15 cellular contexts compared by ENCODE assay signal in genomic region chrX:103357871-103358270, GRCh38. TPM values are rescaled to one million over a fixed set of nuclear protein-coding genes. Genes with fewer than 3 reads are reported as not detected.
DNase-seq lines count a peak whose midpoint lies in the region; ATAC-seq, FAIRE-seq and TF ChIP-seq lines count a peak whose summit lies in the region.
"Had no signal": no experiment of that assay in that cellular context is flagged by ENCODE, and none has a peak within 500 bp of the region (broad histone marks: within the 10 kb centered on the region; RNA-seq: fewer than 3 reads in every experiment).

No MANE protein-coding gene starts in this region.

- peaks cover 14% of the 10 kb centered on the region for H3K4me1 Mint-ChIP-seq in activated naive CD4-positive, alpha-beta T cell treated with anti-CD3 and anti-CD28 coated beads, Interleukin-2, amount 50 U/mL, for 24 hours

- H3K9ac ChIP-seq in kidney (ENCODE audit: low read length in 2 of 2), result no peak overlapping the region

- H3K36me3 Mint-ChIP-seq in activated naive CD4-positive, alpha-beta T cell treated with anti-CD3 and anti-CD28 coated beads, Interleukin-2, amount 50 U/mL, for 24 hours, result no peaks in the 10 kb centered on the region
- H3K36me3 Mint-ChIP-seq in activated naive CD4-positive, alpha-beta T cell treated with anti-CD3 and anti-CD28 coated beads, Interleukin-2, amount 50 U/mL, for 72 hours, result no peaks in the 10 kb centered on the region
- H3K36me3 Mint-ChIP-seq: memory B cell had no signal

- no peak for DNase-seq in activated naive CD4-positive, alpha-beta T cell treated with anti-CD3 and anti-CD28 coated beads, Interleukin-2, amount 50 U/mL, for 72 hours (ENCODE audit: low spot score in 2 of 2)
- DNase-seq in brain microvascular endothelial cell, result no peak
- no peak for DNase-seq in kidney
- no peak for DNase-seq in tibial nerve (ENCODE audit: low spot score in 2 of 2)
- DNase-seq in HUDEP-2 (lab: John Stamatoyannopoulos, UW; ENCODE audit: unreplicated experiment in 76 of 76), result no peak
- no peak for DNase-seq in NCI-H2196 treated with DMSO at 0.1 percent for 48 hours (lab: John Stamatoyannopoulos, UW; ENCODE audit: unreplicated experiment)
- no peak for DNase-seq in NCI-H82 treated with DMSO at 0.1 percent for 48 hours (lab: John Stamatoyannopoulos, UW; ENCODE audit: unreplicated experiment)
- DNase-seq: activated CD4-positive, alpha-beta memory T cell treated with anti-CD3 and anti-CD28 coated beads, Interleukin-2, amount 10 ng/mL, durations not matched to agents 7 days and 5 days; amniotic stem cell; MM.1S; stimulated activated CD4-positive, alpha-beta T cell treated with anti-CD3 and anti-CD28 coated beads, Interleukin-12 subunit alpha, Interleukin-12 subunit beta, amount 100 ng/mL, for 4 hours; T-helper 1 cell had no signal

- H3K27ac Mint-ChIP-seq in activated naive CD4-positive, alpha-beta T cell treated with anti-CD3 and anti-CD28 coated beads, Interleukin-2, amount 50 U/mL, for 24 hours, result no peak overlapping the region
- H3K27ac Mint-ChIP-seq in activated naive CD4-positive, alpha-beta T cell treated with anti-CD3 and anti-CD28 coated beads, Interleukin-2, amount 50 U/mL, for 72 hours, result no peak overlapping the region
- H3K27ac Mint-ChIP-seq: activated CD4-positive, alpha-beta memory T cell treated with anti-CD3 and anti-CD28 coated beads, Interleukin-2, amount 10 ng/mL, durations not matched to agents 7 days and 5 days; memory B cell had no signal

- FAIRE-seq in kidney (lab: Jason Lieb, UNC), result no peak
- FAIRE-seq: A204.1 had no signal

- in situ Hi-C loops in brain microvascular endothelial cell (cut with HindIII; ENCODE audit: low pct_ligation_motif_present, low sequenced_read_pairs), result no loop called here

- no peaks in the 10 kb centered on the region for H3K9me3 Mint-ChIP-seq in activated naive CD4-positive, alpha-beta T cell treated with anti-CD3 and anti-CD28 coated beads, Interleukin-2, amount 50 U/mL, for 24 hours
- no peaks in the 10 kb centered on the region for H3K9me3 Mint-ChIP-seq in activated naive CD4-positive, alpha-beta T cell treated with anti-CD3 and anti-CD28 coated beads, Interleukin-2, amount 50 U/mL, for 72 hours
- H3K9me3 Mint-ChIP-seq: activated CD4-positive, alpha-beta memory T cell treated with anti-CD3 and anti-CD28 coated beads, Interleukin-2, amount 10 ng/mL, durations not matched to agents 7 days and 5 days; memory B cell had no signal

- H3K36me3 ChIP-seq in brain microvascular endothelial cell (replicated peaks) (no peaks in the 10 kb centered on the region), kidney (ENCODE audit: control insufficient read depth in 1 of 2, insufficient read depth in 2 of 2, low read length in 2 of 2) (no peaks in the 10 kb centered on the region), tibial nerve (no peaks in the 10 kb centered on the region)

- H3K9me3 ChIP-seq in kidney (ENCODE audit: control insufficient read depth in 1 of 2, low read length in 2 of 2) (no peaks in the 10 kb centered on the region), tibial nerve (no peaks in the 10 kb centered on the region)

- H3K27me3 ChIP-seq in brain microvascular endothelial cell (replicated peaks), result no peaks in the 10 kb centered on the region
- H3K27me3 ChIP-seq in tibial nerve, result peaks cover 0 to 12% of the 10 kb centered on the region in 2 donors

- H3K4me1 ChIP-seq in kidney (ENCODE audit: control insufficient read depth in 1 of 2, insufficient read depth in 1 of 2, low read depth in 1 of 2, low read length in 2 of 2) (peaks cover 0 to 4% of the 10 kb centered on the region in 2 donors), tibial nerve (no peaks in the 10 kb centered on the region)

- no peak for ATAC-seq in activated naive CD4-positive, alpha-beta T cell treated with anti-CD3 and anti-CD28 coated beads, Interleukin-2, amount 50 U/mL, for 72 hours

- no peak for TF ChIP-seq POLR2A in tibial nerve (IDR thresholded peaks at IDR 0.05)

- intact Hi-C loops in kidney (cut with DNase I), result no loop called here

- no peak for TF ChIP-seq CTCF in brain microvascular endothelial cell (IDR thresholded peaks at IDR 0.05; ENCODE audit: low read depth, low read length, missing control alignments)
- TF ChIP-seq CTCF in kidney (IDR thresholded peaks at IDR 0.05; ENCODE audit: borderline replicate concordance, extremely low read depth, insufficient read depth), result no peak
- TF ChIP-seq CTCF in tibial nerve (IDR thresholded peaks at IDR 0.05), result no peak

- no peaks in the 10 kb centered on the region for H3K27me3 Mint-ChIP-seq in activated naive CD4-positive, alpha-beta T cell treated with anti-CD3 and anti-CD28 coated beads, Interleukin-2, amount 50 U/mL, for 24 hours

- no peak overlapping the region for H3K27ac ChIP-seq in brain microvascular endothelial cell
- H3K27ac ChIP-seq in kidney (ENCODE audit: low read depth in 2 of 2, low read length in 2 of 2), result no peak overlapping the region
- peak overlapping the region in 3 of 4 donors; percentile 81 to 97 (median 92) for H3K27ac ChIP-seq in tibial nerve

- 89 to 93% methylated on average over 2 of the region's 2 CpGs for WGBS in tibial nerve, 2 donors

- no peak for TF ChIP-seq EP300 in tibial nerve (IDR thresholded peaks at IDR 0.05)

- peak overlapping the region; percentile 69 for H3K4me3 ChIP-seq in brain microvascular endothelial cell (ENCODE audit: low read depth, low read length)
- H3K4me3 ChIP-seq in kidney (ENCODE audit: low read length in 2 of 2), result peak overlapping the region; percentile 95 to 96
- H3K4me3 ChIP-seq in tibial nerve, result peak overlapping the region in 1 of 4 donors; percentile 69

- peak overlapping the region; percentile 3 for H3K4me3 Mint-ChIP-seq in activated naive CD4-positive, alpha-beta T cell treated with anti-CD3 and anti-CD28 coated beads, Interleukin-2, amount 50 U/mL, for 24 hours

RNA-seq across cellular contexts. Expression of gene TCEAL9, which starts 1.6 kb away (rescaled TPM):
- total RNA-seq in activated naive CD4-positive, alpha-beta T cell treated with anti-CD3 and anti-CD28 coated beads, Interleukin-2, amount 50 U/mL, for 72 hours, result 1 to 10 TPM in 1 of 2 donors, under 1 TPM in 1; 0.80 to 3.2 TPM
- total RNA-seq in kidney, result 40.8 TPM
- polyA plus RNA-seq in kidney (ENCODE audit: insufficient read depth, low read depth, low replicate concordance), result 141 TPM
- 100 to 1,000 TPM in 1 of 4 donors, 10 to 100 TPM in 3; 49.2 to 114 (median 55.4) TPM for total RNA-seq in tibial nerve

RNA-seq across cellular contexts. Expression of gene BEX3, which starts 18.5 kb away (rescaled TPM):
- total RNA-seq in activated naive CD4-positive, alpha-beta T cell treated with anti-CD3 and anti-CD28 coated beads, Interleukin-2, amount 50 U/mL, for 72 hours, result 10 to 100 TPM in 1 of 2 donors, 1 to 10 TPM in 1; 6.0 to 36.8 TPM
- 131 TPM for total RNA-seq in kidney
- polyA plus RNA-seq in kidney (ENCODE audit: insufficient read depth, low read depth, low replicate concordance), result 458 TPM
- 100 to 1,000 TPM; 121 to 211 (median 202) TPM for total RNA-seq in tibial nerve

RNA-seq across cellular contexts. Expression of gene TCEAL7, which starts 27.8 kb away (rescaled TPM):
- total RNA-seq in activated naive CD4-positive, alpha-beta T cell treated with anti-CD3 and anti-CD28 coated beads, Interleukin-2, amount 50 U/mL, for 72 hours, result not detected
- total RNA-seq in kidney, result 2.6 TPM
- 7.7 TPM for polyA plus RNA-seq in kidney (ENCODE audit: insufficient read depth, low read depth, low replicate concordance)
- total RNA-seq in tibial nerve, result 10 to 100 TPM in 1 of 4 donors, 1 to 10 TPM in 3; 6.1 to 15.9 (median 8.2) TPM
- total RNA-seq: activated CD4-positive, alpha-beta memory T cell treated with anti-CD3 and anti-CD28 coated beads, Interleukin-2, amount 10 ng/mL, durations not matched to agents 7 days and 5 days had no signal

RNA-seq across cellular contexts. Expression of gene BEX2, which starts 47.1 kb away (rescaled TPM):
- 10 to 100 TPM; 11.9 to 16.4 TPM for total RNA-seq in activated naive CD4-positive, alpha-beta T cell treated with anti-CD3 and anti-CD28 coated beads, Interleukin-2, amount 50 U/mL, for 72 hours
- total RNA-seq in kidney (34.7 TPM), tibial nerve (1 to 10 TPM in 2 of 4 donors, under 1 TPM in 1, not detected in 1; 0.87 to 4.8 (median 1.2) TPM)
- polyA plus RNA-seq in kidney (ENCODE audit: insufficient read depth, low read depth, low replicate concordance), result 130 TPM

Comparison
In these comparisons a context has a peak if more than half of its experiments do, and no peak if none do; other contexts are left out.
1. H3K27ac ChIP-seq: peak in tibial nerve (3 of 4); none in brain microvascular endothelial cell (single experiment) and kidney (0 of 2).
2. RNA of gene TCEAL9, which starts 1.6 kb away (total RNA-seq): 49.2 to 114 TPM in tibial nerve and 40.8 TPM in kidney (single experiment); 0.80 to 3.2 TPM in activated naive CD4-positive, alpha-beta T cell treated with anti-CD3 and anti-CD28 coated beads, Interleukin-2, amount 50 U/mL, for 72 hours; every median in the first group is over 10 times any median in the second.